27 cellular contexts compared by ENCODE assay signal in the genomic region with DNA sequence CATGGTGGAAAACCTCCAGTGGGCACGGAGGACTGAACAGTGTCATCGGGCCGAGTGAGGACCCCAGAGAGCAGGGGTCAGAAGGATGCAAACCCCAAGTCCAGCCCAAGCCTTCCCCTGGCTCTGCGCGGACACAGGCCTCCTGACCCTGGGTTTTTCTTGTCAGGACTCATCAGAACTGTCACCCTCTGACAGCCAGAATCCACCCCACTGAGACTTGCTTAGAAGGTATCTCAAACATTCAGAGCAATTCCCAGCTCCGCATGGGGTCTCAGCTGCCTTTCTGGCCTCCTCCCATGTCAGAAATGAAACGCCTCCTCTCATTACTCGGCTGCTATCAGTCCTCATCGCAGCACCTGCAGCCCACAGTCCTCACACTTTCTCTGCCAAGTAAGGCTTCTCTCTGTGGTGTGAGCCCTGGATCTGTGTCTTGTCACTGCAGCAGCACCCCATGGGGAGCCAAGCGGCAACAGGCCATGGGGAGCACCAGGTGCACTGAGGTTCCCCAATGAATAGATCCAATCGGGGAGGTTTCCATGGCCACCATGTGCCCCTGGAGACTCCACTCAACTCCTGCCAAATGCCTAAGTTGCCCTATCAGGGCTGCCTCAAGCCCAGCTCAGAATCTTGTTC.
DNase-seq lines count a peak whose midpoint lies in the region; ATAC-seq and TF ChIP-seq lines count a peak whose summit lies in the region.
"Had no signal": no experiment of that assay in that cellular context is flagged by ENCODE, and none has a peak within 500 bp of the region (broad histone marks: within the 10 kb centered on the region; RNA-seq: fewer than 3 reads in every experiment).

No MANE protein-coding gene starts in this region.

- H3K4me3 Mint-ChIP-seq in type B pancreatic cell, result no peak overlapping the region
- H3K4me3 Mint-ChIP-seq: activated T-cell treated with anti-CD3 and anti-CD28 coated beads, Interleukin-2, amount 50 U/mL, for 24 hours; nephron had no signal

- no peaks in the 10 kb centered on the region for H3K36me3 ChIP-seq in left ventricle myocardium inferior
- H3K36me3 ChIP-seq in effector memory CD4-positive, alpha-beta T cell (ENCODE audit: control insufficient read depth, insufficient read depth, low read length), result no peaks in the 10 kb centered on the region
- H3K36me3 ChIP-seq: heart left ventricle, upper lobe of left lung had no signal

- intact Hi-C loops in left ventricle myocardium superior (cut with micrococcal nuclease), result no loop called here
- intact Hi-C loops in left ventricle myocardium inferior (cut with micrococcal nuclease), result no loop called here

- no peak for TF ChIP-seq CTCF in left ventricle myocardium inferior (IDR thresholded peaks at IDR 0.05; ENCODE audit: borderline replicate concordance)
- no peak for TF ChIP-seq CTCF in choroid plexus epithelial cell (conservative IDR thresholded peaks at IDR 0.05; ENCODE audit: low read depth, low read length)
- TF ChIP-seq CTCF in type B pancreatic cell (conservative IDR thresholded peaks at IDR 0.05), result no peak

- no peaks in the 10 kb centered on the region for H3K4me1 Mint-ChIP-seq in type B pancreatic cell (ENCODE audit: unreplicated experiment)
- H3K4me1 Mint-ChIP-seq: nephron had no signal

- ATAC-seq in left ventricle myocardium superior, result no peak
- ATAC-seq: heart left ventricle, left lobe of liver, PC-3, sciatic nerve had no signal

- peaks cover 85% of the 10 kb centered on the region for H3K27me3 ChIP-seq in left ventricle myocardium inferior (ENCODE audit: low read depth)
- no peaks in the 10 kb centered on the region for H3K27me3 ChIP-seq in effector memory CD4-positive, alpha-beta T cell (replicated peaks; ENCODE audit: control insufficient read depth, insufficient read depth, low read length, poor library complexity, severe bottlenecking)
- H3K27me3 ChIP-seq: dorsolateral prefrontal cortex, upper lobe of left lung had no signal

- peak; percentile 14 for DNase-seq in left ventricle myocardium superior
- DNase-seq in left ventricle myocardium inferior, result no peak
- DNase-seq in NCI-H2171 treated with DMSO at 0.1 percent for 48 hours (lab: John Stamatoyannopoulos, UW), result peak; percentile 69
- DNase-seq in choroid plexus epithelial cell (ENCODE audit: low read depth), result peak; percentile 12
- DNase-seq in NCI-H187 (lab: John Stamatoyannopoulos, UW), result no peak
- no peak for DNase-seq in type B pancreatic cell (ENCODE audit: extremely low spot score, unreplicated experiment)
- DNase-seq in activated CD4-positive, alpha-beta T cell treated with anti-CD3 and anti-CD28 coated beads for 48 hours, result no peak
- no peak for DNase-seq in effector memory CD4-positive, alpha-beta T cell
- DNase-seq: activated CD4-positive, alpha-beta T cell treated with anti-CD3 and anti-CD28 coated beads for 1 hour; activated naive CD4-positive, alpha-beta T cell; activated T-cell treated with anti-CD3 and anti-CD28 coated beads, Interleukin-2, amount 50 U/mL, for 24 hours; GDM1; KG1; midbrain; NCI-H2029; NCI-H774; PC-3; SIG-M5; stimulated activated CD4-positive, alpha-beta T cell treated with anti-CD3 and anti-CD28 coated beads, Interleukin-15, amount 100 ng/mL, for 24 hours; stimulated activated CD8-positive, alpha-beta memory T cell treated with anti-CD3 and anti-CD28 coated beads, Interleukin-4, amount 100 ng/mL, for 48 hours; upper lobe of left lung had no signal

- H3K9me3 Mint-ChIP-seq in type B pancreatic cell, result no peaks in the 10 kb centered on the region
- H3K9me3 Mint-ChIP-seq: activated T-cell treated with anti-CD3 and anti-CD28 coated beads, Interleukin-2, amount 50 U/mL, for 24 hours had no signal

- H3K4me3 ChIP-seq in left ventricle myocardium inferior, result no peak overlapping the region
- H3K4me3 ChIP-seq in choroid plexus epithelial cell (ENCODE audit: low read depth, low read length), result no peak overlapping the region
- no peak overlapping the region for H3K4me3 ChIP-seq in effector memory CD4-positive, alpha-beta T cell (ENCODE audit: insufficient read depth, low read depth, low read length, poor library complexity, severe bottlenecking)
- H3K4me3 ChIP-seq: dorsolateral prefrontal cortex, heart left ventricle, upper lobe of left lung had no signal

- peaks cover 38% of the 10 kb centered on the region for H3K27me3 Mint-ChIP-seq in type B pancreatic cell

- H3K36me3 Mint-ChIP-seq in type B pancreatic cell, result no peaks in the 10 kb centered on the region

- H3K4me1 ChIP-seq in left ventricle myocardium inferior, result no peaks in the 10 kb centered on the region
- H3K4me1 ChIP-seq in effector memory CD4-positive, alpha-beta T cell (ENCODE audit: control insufficient read depth, insufficient read depth, low read length, poor library complexity, severe bottlenecking), result no peaks in the 10 kb centered on the region
- H3K4me1 ChIP-seq: heart left ventricle, upper lobe of left lung had no signal

- H3K27ac ChIP-seq in left ventricle myocardium inferior (replicated peaks), result no peak overlapping the region
- H3K27ac ChIP-seq in effector memory CD4-positive, alpha-beta T cell (ENCODE audit: insufficient read depth, low read length, poor library complexity, severe bottlenecking), result no peak overlapping the region
- H3K27ac ChIP-seq: epithelial cell of prostate, heart left ventricle, upper lobe of left lung had no signal

- H3K9me3 ChIP-seq in left ventricle myocardium inferior (replicated peaks), result no peaks in the 10 kb centered on the region
- no peaks in the 10 kb centered on the region for H3K9me3 ChIP-seq in effector memory CD4-positive, alpha-beta T cell (ENCODE audit: control insufficient read depth, low read length)
- H3K9me3 ChIP-seq: heart left ventricle, upper lobe of left lung had no signal

- H3K27ac Mint-ChIP-seq in type B pancreatic cell, result no peak overlapping the region
- H3K27ac Mint-ChIP-seq: activated T-cell treated with anti-CD3 and anti-CD28 coated beads, Interleukin-2, amount 50 U/mL, for 24 hours; nephron had no signal

Comparison
In these comparisons a context has a peak if more than half of its experiments do, and no peak if none do; other contexts are left out.
1. DNase-seq: peak in left ventricle myocardium superior (single experiment), NCI-H2171 treated with DMSO at 0.1 percent for 48 hours (single experiment) and choroid plexus epithelial cell (single experiment); none in left ventricle myocardium inferior (single experiment), NCI-H187 (0 of 2), type B pancreatic cell (single experiment), activated CD4-positive, alpha-beta T cell treated with anti-CD3 and anti-CD28 coated beads for 48 hours (single experiment) and effector memory CD4-positive, alpha-beta T cell (0 of 3).